ENCODE assay signal across 11 cellular contexts in genomic region chrX:103330601-103331397, GRCh38. TPM values are rescaled to one million over a fixed set of nuclear protein-coding genes. Genes with fewer than 3 reads are reported as not detected.
A peak's percentile ranks its signal among the peaks of the same experiment; 100 is the strongest.
DNase-seq lines count a peak whose midpoint lies in the region; ATAC-seq and TF ChIP-seq lines count a peak whose summit lies in the region.
"Had no signal": no experiment of that assay in that cellular context is flagged by ENCODE, and none has a peak within 500 bp of the region (broad histone marks: within the 10 kb centered on the region; RNA-seq: fewer than 3 reads in every experiment).

No MANE protein-coding gene starts in this region.

- H3K36me3 ChIP-seq in HUES48 (ENCODE audit: control insufficient read depth, insufficient read depth, low read length): no peaks in the 10 kb centered on the region
- H3K36me3 ChIP-seq in stomach: no peaks in the 10 kb centered on the region
- H3K36me3 ChIP-seq: thyroid gland had no signal

- peak overlapping the region; percentile 66 for H3K27ac ChIP-seq in HUES48 (ENCODE audit: low read depth, low read length)
- H3K27ac ChIP-seq in coronary artery: no peak overlapping the region
- H3K27ac ChIP-seq in layer of hippocampus (ENCODE audit: low read depth, low read length): peak overlapping the region; percentile 70
- peak overlapping the region in 1 of 5 donors; percentile 52 for H3K27ac ChIP-seq in stomach
- H3K27ac ChIP-seq: thyroid gland had no signal

- H3K4me3 ChIP-seq in HUES48 (ENCODE audit: low read depth, low read length) (peak overlapping the region; percentile 50), coronary artery (peak overlapping the region; percentile 52), stomach (peak overlapping the region; percentile 22 to 32 (median 28))
- H3K4me3 ChIP-seq: thyroid gland had no signal

- DNase-seq in coronary artery (ENCODE audit: low spot score): no peak
- no peak for DNase-seq in stomach
- DNase-seq in stimulated activated CD4-positive, alpha-beta T cell treated with anti-CD3 and anti-CD28 coated beads, Interleukin-15, amount 100 ng/mL, for 24 hours: no peak
- DNase-seq in NCI-H2081 (lab: John Stamatoyannopoulos, UW): no peak
- DNase-seq: NCI-H2029, T-helper 17 cell, thyroid gland had no signal

- H3K9ac ChIP-seq in HUES48 (ENCODE audit: low read depth, low read length): peak overlapping the region; percentile 10; the same call in 1 of the 2 replicates

- H3K27me3 ChIP-seq in HUES48 (ENCODE audit: control insufficient read depth, insufficient read depth, low read length): peaks cover 14% of the 10 kb centered on the region; the same call in 1 of the 2 replicates
- no peaks in the 10 kb centered on the region for H3K27me3 ChIP-seq in layer of hippocampus (ENCODE audit: control insufficient read depth, insufficient read depth, low read length)
- peaks cover 0 to 9% (median 0%) of the 10 kb centered on the region in 3 donors for H3K27me3 ChIP-seq in stomach

- no peak for TF ChIP-seq CTCF in coronary artery (IDR thresholded peaks at IDR 0.05)
- no peak for TF ChIP-seq CTCF in stomach (IDR thresholded peaks at IDR 0.05)

- intact Hi-C loops in stomach (cut with DNase I; ENCODE audit: low total_unique reads): loop anchor here (10.0 kb wide), 1 partner anchor 134 kb away; no protein-coding TSS in a partner anchor

- 28 to 38% (median 32%) methylated on average over 22 to 23 of the region's 23 CpGs for WGBS in stomach, 5 donors

- no peak for TF ChIP-seq EP300 in stomach (IDR thresholded peaks at IDR 0.05)

- no peaks in the 10 kb centered on the region for H3K9me3 ChIP-seq in HUES48 (ENCODE audit: control insufficient read depth, insufficient read depth, low read length)
- no peaks in the 10 kb centered on the region for H3K9me3 ChIP-seq in stomach
- H3K9me3 ChIP-seq: thyroid gland had no signal

- no peak for ATAC-seq in GM21515 (IDR thresholded peaks at IDR 0.05; ENCODE audit: unreplicated experiment)
- no peak for ATAC-seq in HG02852 (IDR thresholded peaks at IDR 0.05; ENCODE audit: unreplicated experiment)
- ATAC-seq: T-helper 17 cell had no signal

- H3K4me1 ChIP-seq in HUES48 (ENCODE audit: control insufficient read depth, insufficient read depth, low read length): peaks cover 28% of the 10 kb centered on the region
- H3K4me1 ChIP-seq in stomach: no peaks in the 10 kb centered on the region
- H3K4me1 ChIP-seq: thyroid gland had no signal

- TF ChIP-seq POLR2A in stomach (IDR thresholded peaks at IDR 0.05): no peak

RNA-seq across cellular contexts. Expression of gene TCEAL7, which starts 0.8 kb away (rescaled TPM):
- 10 to 100 TPM in 3 of 5 donors, 1 to 10 TPM in 2; 2.6 to 51.3 (median 17.0) TPM for total RNA-seq in stomach
- polyA plus RNA-seq in stomach: 10 to 100 TPM in 1 of 3 donors, 1 to 10 TPM in 2; 5.6 to 12.3 (median 9.8) TPM
- total RNA-seq: T-helper 17 cell had no signal

RNA-seq across cellular contexts. Expression of gene BEX2, which starts 20.0 kb away (rescaled TPM):
- total RNA-seq in stomach: 10 to 100 TPM in 2 of 5 donors, under 1 TPM in 1, not detected in 2; 0.87 to 83.3 (median 20.0) TPM
- 10 to 100 TPM; 16.9 to 29.1 (median 20.8) TPM for polyA plus RNA-seq in stomach

RNA-seq across cellular contexts. Expression of gene TCEAL9, which starts 25.5 kb away (rescaled TPM):
- 100 to 1,000 TPM in 1 of 5 donors, 10 to 100 TPM in 4; 16.1 to 128 (median 46.1) TPM for total RNA-seq in stomach
- 100 to 1,000 TPM in 2 of 3 donors, 10 to 100 TPM in 1; 54.7 to 185 (median 128) TPM for polyA plus RNA-seq in stomach

RNA-seq across cellular contexts. Expression of gene BEX3, which starts 45.5 kb away (rescaled TPM):
- 100 to 1,000 TPM in 1 of 5 donors, 10 to 100 TPM in 3, 1 to 10 TPM in 1; 1.2 to 146 (median 28.6) TPM for total RNA-seq in stomach
- polyA plus RNA-seq in stomach: 100 to 1,000 TPM in 1 of 3 donors, 10 to 100 TPM in 2; 73.5 to 101 (median 94.7) TPM

RNA-seq across cellular contexts. Expression of gene TCEAL5, which starts 54.2 kb away (rescaled TPM):
- 1 to 10 TPM in 1 of 5 donors, not detected in 4; 1.7 TPM for total RNA-seq in stomach
- polyA plus RNA-seq in stomach: 1 to 10 TPM in 1 of 3 donors, under 1 TPM in 2; 0.43 to 1.2 (median 0.61) TPM
- total RNA-seq: T-helper 17 cell had no signal

Comparison
In these comparisons a context has a peak if more than half of its experiments do, and no peak if none do; other contexts are left out.
1. H3K27ac ChIP-seq: peak in HUES48 (single experiment) and layer of hippocampus (single experiment); none in coronary artery (0 of 2).
2. Peak in every context shown above with its lines, with median percentiles within 50 percentile points of each other: H3K4me3 ChIP-seq.